Comparison of ENCODE assay signal across 19 cellular contexts in genomic region chr12:27696293-27696652, GRCh38. TPM values are rescaled to one million over a fixed set of nuclear protein-coding genes. Genes with fewer than 3 reads are reported as not detected.
DNase-seq lines count a peak whose midpoint lies in the region; TF ChIP-seq lines count a peak whose summit lies in the region.
"Had no signal": no experiment of that assay in that cellular context is flagged by ENCODE, and none has a peak within 500 bp of the region (broad histone marks: within the 10 kb centered on the region; RNA-seq: fewer than 3 reads in every experiment).

A gene with protein sequence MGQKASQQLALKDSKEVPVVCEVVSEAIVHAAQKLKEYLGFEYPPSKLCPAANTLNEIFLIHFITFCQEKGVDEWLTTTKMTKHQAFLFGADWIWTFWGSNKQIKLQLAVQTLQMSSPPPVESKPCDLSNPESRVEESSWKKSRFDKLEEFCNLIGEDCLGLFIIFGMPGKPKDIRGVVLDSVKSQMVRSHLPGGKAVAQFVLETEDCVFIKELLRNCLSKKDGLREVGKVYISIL (plus strand): TSS chr12:27696447. CDS start chr12:27696563, 116 bp downstream.

- H3K27ac ChIP-seq in colonic mucosa, result peak within 1 kb of the TSS; percentile 60
- H3K27ac ChIP-seq in mesodermal cell (ENCODE audit: low read depth, low read length, severe bottlenecking), result peak within 1 kb of the TSS; percentile 33
- no peak within 1 kb of the TSS for H3K27ac ChIP-seq in rectal smooth muscle tissue (ENCODE audit: low read depth, low read length)
- H3K27ac ChIP-seq: RWPE1 had no signal

- H3K4me1 ChIP-seq in colonic mucosa (no peaks in the 10 kb centered on the region), mesodermal cell (ENCODE audit: control insufficient read depth, insufficient read depth, low read length, poor library complexity, severe bottlenecking) (no peaks in the 10 kb centered on the region), rectal smooth muscle tissue (ENCODE audit: control insufficient read depth, insufficient read depth, low read length) (no peaks in the 10 kb centered on the region)
- H3K4me1 ChIP-seq: BE2C had no signal

- H3K36me3 ChIP-seq in colonic mucosa (no peaks in the 10 kb centered on the region), mesodermal cell (ENCODE audit: control insufficient read depth, insufficient read depth, low read length) (peaks cover 52% of the 10 kb centered on the region), rectal smooth muscle tissue (ENCODE audit: control insufficient read depth, insufficient read depth, low read length) (peaks cover 4% of the 10 kb centered on the region)

- WGBS in mesodermal cell (ENCODE audit: insufficient coverage in 2 of 2), 2 experiments, result 94 to 100% methylated on average over 3 to 5 of the region's 5 CpGs

- peak within 1 kb of the TSS in 1 of 2 donors; percentile 42 for H3K9ac ChIP-seq in colonic mucosa (ENCODE audit: low read depth in 2 of 2, low read length in 2 of 2)
- no peak within 1 kb of the TSS for H3K9ac ChIP-seq in rectal smooth muscle tissue (ENCODE audit: low read length)

- intact Hi-C loops in colonic mucosa (cut with DNase I), result no loop called here

- H3K27me3 ChIP-seq in colonic mucosa, result no peaks in the 10 kb centered on the region
- no peaks in the 10 kb centered on the region for H3K27me3 ChIP-seq in rectal smooth muscle tissue (ENCODE audit: control insufficient read depth, insufficient read depth, low read length)
- H3K27me3 ChIP-seq: BE2C had no signal

- peak within 1 kb of the TSS; percentile 7 for H3K4me3 ChIP-seq in colonic mucosa
- H3K4me3 ChIP-seq in mesodermal cell (ENCODE audit: extremely low read depth, insufficient read depth, low read length, poor library complexity, severe bottlenecking), result no peak within 1 kb of the TSS
- peak within 1 kb of the TSS; percentile 11 for H3K4me3 ChIP-seq in rectal smooth muscle tissue (ENCODE audit: low read length)

- TF ChIP-seq CTCF in colonic mucosa (IDR thresholded peaks at IDR 0.05), result no peak

- DNase-seq in DMS53 (lab: John Stamatoyannopoulos, UW), result peak; percentile 42
- DNase-seq in colonic mucosa, result no peak
- no peak for DNase-seq in NCI-H524 treated with DMSO at 0.1 percent for 48 hours (lab: John Stamatoyannopoulos, UW)
- DNase-seq in stimulated activated naive CD4-positive, alpha-beta T cell (lab: John Stamatoyannopoulos, UW), result no peak
- no peak for DNase-seq in cerebellar cortex (ENCODE audit: low spot score)
- DNase-seq in NCI-H2081 treated with DMSO at 0.1 percent for 48 hours (lab: John Stamatoyannopoulos, UW), result no peak
- DNase-seq: CD4-positive, alpha-beta T cell; DMS153; EL; KBM-7; NCI-H1694 treated with DMSO at 0.1 percent for 48 hours; NCI-H2107; NCI-H226; NCI-H524; SIG-M5 had no signal

- H3K9me3 ChIP-seq in colonic mucosa, result no peaks in the 10 kb centered on the region
- H3K9me3 ChIP-seq in mesodermal cell (ENCODE audit: control insufficient read depth, low read length), result no peaks in the 10 kb centered on the region
- H3K9me3 ChIP-seq: BE2C had no signal

RNA-seq across cellular contexts. Expression of the gene that starts here (rescaled TPM):
- 10 to 100 TPM; 33.4 to 58.5 TPM for total RNA-seq in colonic mucosa
- 1.8 TPM for polyA plus RNA-seq in mesodermal cell (2013, experiment 1 of 2)
- polyA plus RNA-seq in mesodermal cell (2013, experiment 2 of 2), result 0.81 TPM
- total RNA-seq: CD4-positive, alpha-beta T cell had no signal
